Comparison of ENCODE assay signal across 19 cellular contexts in genomic region chr3:65604863-65605526, GRCh38.
DNase-seq lines count a peak whose midpoint lies in the region; FAIRE-seq and TF ChIP-seq lines count a peak whose summit lies in the region.
"Had no signal": no experiment of that assay in that cellular context is flagged by ENCODE, and none has a peak within 500 bp of the region (broad histone marks: within the 10 kb centered on the region; RNA-seq: fewer than 3 reads in every experiment).

No MANE protein-coding gene starts in this region.

- H2AFZ ChIP-seq in keratinocyte (ENCODE audit: control insufficient read depth, low read length), result no peak overlapping the region

- H3K27ac ChIP-seq in keratinocyte (ENCODE audit: control insufficient read depth, insufficient read depth, low read length), result no peak overlapping the region
- H3K27ac ChIP-seq: BLaER1, body of pancreas, dorsolateral prefrontal cortex, gastroesophageal sphincter, right atrium auricular region, RWPE1, suprapubic skin had no signal

- no peaks in the 10 kb centered on the region for H3K27me3 ChIP-seq in keratinocyte (ENCODE audit: control insufficient read depth, extremely low read depth, insufficient read depth, low read length)
- H3K27me3 ChIP-seq: BLaER1, body of pancreas, dorsolateral prefrontal cortex, gastroesophageal sphincter, right atrium auricular region, suprapubic skin had no signal

- DNase-seq in EH (ENCODE audit: low read depth) (peak; percentile 86), LHCN-M2 (ENCODE audit: low read depth) (peak; percentile 66), choroid plexus epithelial cell (ENCODE audit: low read depth) (peak; percentile 81), keratinocyte (ENCODE audit: low read depth, low spot score) (no peak), cerebellar nuclear complex (lab: John Stamatoyannopoulos, UW) (no peak), DMS153 (lab: John Stamatoyannopoulos, UW) (no peak), pons (ENCODE audit: low spot score) (no peak), NCI-H1105 (lab: John Stamatoyannopoulos, UW) (no peak)
- DNase-seq: activated gamma-delta T cell treated with Interleukin-2 at 50 U/mL for 16 hours, body of pancreas, dorsolateral prefrontal cortex, NCI-H2029 treated with DMSO at 0.1 percent for 48 hours, NCI-H774, T-helper 1 cell had no signal

- no peaks in the 10 kb centered on the region for H3K79me2 ChIP-seq in keratinocyte (ENCODE audit: control insufficient read depth, insufficient read depth, low read length)

- H3K4me1 ChIP-seq in keratinocyte (ENCODE audit: control insufficient read depth, extremely low read depth, insufficient read depth, low read length), result peaks cover 23% of the 10 kb centered on the region
- H3K4me1 ChIP-seq: BLaER1, body of pancreas, gastroesophageal sphincter had no signal

- H3K36me3 ChIP-seq in keratinocyte (ENCODE audit: control insufficient read depth in 2 of 2, extremely low read depth in 1 of 2, insufficient read depth in 2 of 2, low read length in 2 of 2), result no peaks in the 10 kb centered on the region
- H3K36me3 ChIP-seq: BLaER1, gastroesophageal sphincter, right atrium auricular region, suprapubic skin had no signal

- H3K9ac ChIP-seq in keratinocyte (ENCODE audit: control insufficient read depth, extremely low read depth, insufficient read depth, low read length), result no peak overlapping the region
- H3K9ac ChIP-seq: BLaER1 had no signal

- no peak overlapping the region for H3K4me3 ChIP-seq in choroid plexus epithelial cell (ENCODE audit: low read depth, low read length)
- no peak overlapping the region for H3K4me3 ChIP-seq in keratinocyte (ENCODE audit: control insufficient read depth in 2 of 3, extremely low read depth in 1 of 3, insufficient read depth in 2 of 3, low read depth in 1 of 3, low read length in 3 of 3)
- H3K4me3 ChIP-seq: BLaER1, body of pancreas, dorsolateral prefrontal cortex, gastroesophageal sphincter, right atrium auricular region, suprapubic skin had no signal

- peak; percentile 85 for FAIRE-seq in keratinocyte (lab: Jason Lieb, UNC)

- no peak for TF ChIP-seq CTCF in choroid plexus epithelial cell (conservative IDR thresholded peaks at IDR 0.05; ENCODE audit: low read depth, low read length)
- TF ChIP-seq CTCF in keratinocyte (optimal IDR thresholded peaks at IDR 0.05 in 1 of 3, IDR thresholded peaks at IDR 0.05 in 1 of 3, conservative IDR thresholded peaks at IDR 0.05 in 1 of 3; ENCODE audit: extremely low read depth in 1 of 3, insufficient read depth in 2 of 3, low read length in 3 of 3), result no peak

- no peak overlapping the region for H3K4me2 ChIP-seq in keratinocyte (ENCODE audit: control insufficient read depth, extremely low read depth, insufficient read depth, low read depth, low read length)
- H3K4me2 ChIP-seq: BLaER1 had no signal

- no peaks in the 10 kb centered on the region for H3K9me3 ChIP-seq in keratinocyte (ENCODE audit: control insufficient read depth, low read depth, low read length)
- H3K9me3 ChIP-seq: BLaER1, body of pancreas, gastroesophageal sphincter, right atrium auricular region, suprapubic skin had no signal

- dilution Hi-C loops in keratinocyte (cut with MboI; ENCODE audit: extremely low pct_ligation_motif_present, low sequenced_read_pairs), result no loop called here

- H4K20me1 ChIP-seq in keratinocyte (ENCODE audit: control insufficient read depth, extremely low read depth, insufficient read depth, low read length), result no peaks in the 10 kb centered on the region
- H4K20me1 ChIP-seq: BLaER1 had no signal

- no peaks in the 10 kb centered on the region for H3K9me1 ChIP-seq in keratinocyte (ENCODE audit: control insufficient read depth, extremely low read depth, insufficient read depth, low read length)

Comparison
In these comparisons a context has a peak if more than half of its experiments do, and no peak if none do; other contexts are left out.
1. DNase-seq: peak in EH (single experiment), LHCN-M2 (single experiment) and choroid plexus epithelial cell (single experiment); none in keratinocyte (single experiment), cerebellar nuclear complex (0 of 2), DMS153 (single experiment), pons (single experiment) and NCI-H1105 (single experiment).